In genomic region chr12:115312901-115313300, GRCh38 we compare ENCODE assay signal across 12 cellular contexts.
"Had no signal": no experiment of that assay in that cellular context is flagged by ENCODE, and none has a peak within 500 bp of the region (broad histone marks: within the 10 kb centered on the region; RNA-seq: fewer than 3 reads in every experiment).

No MANE protein-coding gene starts in this region.

- ATAC-seq: stimulated activated effector memory CD8-positive, alpha-beta T cell treated with anti-CD3 and anti-CD28 coated beads, Interleukin-12 subunit alpha, Interleukin-12 subunit beta, amount 100 ng/mL, for 72 hours; upper lobe of right lung had no signal

- H3K27ac ChIP-seq: cardiac muscle cell, thoracic aorta, upper lobe of right lung had no signal

- DNase-seq: activated CD4-positive, alpha-beta T cell treated with anti-CD3 and anti-CD28 coated beads for 1 hour; activated CD4-positive, alpha-beta T cell treated with anti-CD3 and anti-CD28 coated beads, Interleukin-2, amount 50 U/mL, for 4 hours; activated naive CD4-positive, alpha-beta T cell treated with anti-CD3 and anti-CD28 coated beads, Interleukin-2, amount 10 ng/mL, durations not matched to agents 7 days and 5 days; activated T-cell treated with anti-CD3 and anti-CD28 coated beads for 4 hours; foreskin melanocyte; nucleus accumbens; posterior cingulate gyrus; retina; upper lobe of right lung had no signal
